In the genomic region with DNA sequence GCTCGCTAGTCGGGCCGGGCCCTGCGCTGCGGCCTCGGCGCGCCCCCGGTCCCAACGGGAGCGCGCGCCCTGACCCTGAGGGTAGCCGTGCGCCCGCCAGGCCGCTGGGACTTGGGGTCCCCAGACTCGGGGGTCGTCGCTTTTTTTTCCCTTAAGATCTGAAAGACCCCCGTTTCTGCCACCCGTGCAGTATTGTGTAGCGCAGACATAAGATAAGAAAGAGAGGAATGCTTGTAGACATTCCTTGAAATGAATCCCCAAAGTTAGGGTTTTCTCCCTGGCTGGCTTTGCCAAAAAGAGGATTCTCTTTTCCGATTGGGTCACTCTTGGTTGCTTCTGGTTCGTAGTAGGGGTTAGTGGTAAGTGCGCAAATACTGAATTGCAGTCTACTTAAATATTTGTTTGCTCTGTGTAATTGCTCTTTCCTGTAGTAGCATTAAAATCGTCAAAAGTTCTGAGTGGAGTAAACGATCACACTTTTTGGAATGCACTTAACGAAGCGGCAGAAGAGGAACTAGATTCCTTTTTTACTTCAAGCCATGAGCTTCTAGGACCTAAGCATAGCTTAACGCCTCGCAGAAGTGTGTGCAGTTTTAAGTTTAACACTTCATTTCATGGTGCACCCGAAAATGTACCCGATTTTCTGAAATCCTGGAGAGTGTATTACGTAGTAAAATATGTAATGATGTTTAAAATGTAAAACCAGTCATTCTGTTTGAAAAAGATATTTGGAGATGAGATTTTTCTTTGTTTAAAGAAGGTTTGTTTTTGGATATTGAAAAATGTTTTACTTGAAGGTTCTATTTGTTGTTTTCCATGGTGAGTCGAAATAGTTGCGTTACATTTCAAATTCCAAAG, we compare ENCODE assay signal across 8 cellular contexts. TPM values are rescaled to one million over a fixed set of nuclear protein-coding genes. Genes with fewer than 3 reads are reported as not detected.
DNase-seq lines count a peak whose midpoint lies in the region; ATAC-seq, FAIRE-seq and TF ChIP-seq lines count a peak whose summit lies in the region.

No MANE protein-coding gene starts in this region.

- POLR2A ChIA-PET in A549 (lab: Yijun Ruan, JAX), result interaction anchor here (2.4 kb wide), 1 partner anchor 241 kb away, joined by 10 read pairs; no protein-coding TSS in a partner anchor

- H3K27ac ChIP-seq in A549, result peak overlapping the region; percentile 98 to 99

- no peaks in the 10 kb centered on the region for H3K9me3 ChIP-seq in A549

- TF ChIP-seq EP300 in A549 (IDR thresholded peaks at IDR 0.05), result no peak

- no peak for TF ChIP-seq CTCF in A549 (IDR thresholded peaks at IDR 0.05)
- no peak for TF ChIP-seq CTCF in GM12864 (IDR thresholded peaks at IDR 0.05; ENCODE audit: low read depth, low read length, missing control alignments)

- no peaks in the 10 kb centered on the region for H3K9me3 Mint-ChIP-seq in effector memory CD8-positive, alpha-beta T cell

- no peak for FAIRE-seq in A549 (lab: Jason Lieb, UNC)
- FAIRE-seq in RCC 7860 (lab: Jason Lieb, UNC), result peak; percentile 15

- peak in 1 of 2 experiments; percentile 9 for DNase-seq in A549 (ENCODE audit: low read depth in 1 of 2, low spot score in 1 of 2)
- DNase-seq in GM12864 (ENCODE audit: low read depth), result no peak
- DNase-seq in RCC 7860 (ENCODE audit: low spot score), result peak; percentile 11
- DNase-seq in effector memory CD8-positive, alpha-beta T cell, result no peak
- DNase-seq in myocyte (ENCODE audit: low read depth), result peak; percentile 46
- DNase-seq in NK-92 treated with Interleukin-12 subunit alpha and Interleukin-12 subunit beta, amount 100 ng/mL, for 24 hours (lab: John Stamatoyannopoulos, UW), result no peak

- peak overlapping the region; percentile 84 to 93 for H3K27ac Mint-ChIP-seq in effector memory CD8-positive, alpha-beta T cell

- ATAC-seq in A549, result peak in 1 of 2 experiments; percentile 1; a peak in 2 of 6 replicates
- peak; percentile 38 for ATAC-seq in HG03064 (IDR thresholded peaks at IDR 0.05; ENCODE audit: low read depth, unreplicated experiment)
- ATAC-seq in effector memory CD8-positive, alpha-beta T cell (replicated peaks), result no peak
- ATAC-seq in GM19452 (IDR thresholded peaks at IDR 0.05; ENCODE audit: unreplicated experiment), result no peak

- peak overlapping the region; percentile 88 to 91 for H3K4me3 Mint-ChIP-seq in effector memory CD8-positive, alpha-beta T cell

- no peak for TF ChIP-seq POLR2A in A549 (IDR thresholded peaks at IDR 0.05; ENCODE audit: low read length)

- H3K4me3 ChIP-seq in A549 (peak overlapping the region; percentile 78), GM12864 (ENCODE audit: low read depth, low read length) (peak overlapping the region; percentile 93)

- peak overlapping the region; percentile 93 for H3K4me2 ChIP-seq in A549

- H3K4me1 ChIP-seq in A549, result peaks cover 52% of the 10 kb centered on the region

- WGBS in A549 (ENCODE audit: missing lambda C conversion rate), result 6% methylated on average over 29 of the region's 37 CpGs

- CTCF ChIA-PET in A549 (lab: Yijun Ruan, JAX), result interaction anchor here (1.2 kb wide), 1 partner anchor 266 kb away, joined by 4 read pairs; no protein-coding TSS in a partner anchor

- no peak for TF ChIP-seq RAD21 in A549 (conservative IDR thresholded peaks at IDR 0.05 in 1 of 2, IDR thresholded peaks at IDR 0.05 in 1 of 2)

- H3K4me1 Mint-ChIP-seq in effector memory CD8-positive, alpha-beta T cell (ENCODE audit: low read depth in 2 of 2), result peaks cover 39 to 57% of the 10 kb centered on the region in 2 donors

- no peaks in the 10 kb centered on the region for H3K27me3 Mint-ChIP-seq in effector memory CD8-positive, alpha-beta T cell

- H3K36me3 Mint-ChIP-seq in effector memory CD8-positive, alpha-beta T cell (ENCODE audit: insufficient read depth), result peaks cover 17% of the 10 kb centered on the region

TF ChIP-seq in A549, 52 proteins besides CTCF, POLR2A, EP300 and RAD21:
- TF ChIP-seq, protein P1, sequence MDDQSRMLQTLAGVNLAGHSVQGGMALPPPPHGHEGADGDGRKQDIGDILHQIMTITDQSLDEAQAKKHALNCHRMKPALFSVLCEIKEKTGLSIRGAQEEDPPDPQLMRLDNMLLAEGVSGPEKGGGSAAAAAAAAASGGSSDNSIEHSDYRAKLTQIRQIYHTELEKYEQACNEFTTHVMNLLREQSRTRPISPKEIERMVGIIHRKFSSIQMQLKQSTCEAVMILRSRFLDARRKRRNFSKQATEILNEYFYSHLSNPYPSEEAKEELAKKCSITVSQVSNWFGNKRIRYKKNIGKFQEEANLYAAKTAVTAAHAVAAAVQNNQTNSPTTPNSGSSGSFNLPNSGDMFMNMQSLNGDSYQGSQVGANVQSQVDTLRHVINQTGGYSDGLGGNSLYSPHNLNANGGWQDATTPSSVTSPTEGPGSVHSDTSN (IDR thresholded peaks at IDR 0.05), result no peak
- TF ChIP-seq HDAC2 (IDR thresholded peaks at IDR 0.05) (no peak), KDM5A (IDR thresholded peaks at IDR 0.05) (0 out of 2 replicates have a peak, but pooled peaks have one; percentile 1), ZSCAN20 (CRISPR knock-in tag; IDR thresholded peaks at IDR 0.05) (no peak), HOXB5 (CRISPR knock-in tag; IDR thresholded peaks at IDR 0.05) (no peak), SREBF2 (IDR thresholded peaks at IDR 0.05) (no peak), PHF8 (IDR thresholded peaks at IDR 0.05; ENCODE audit: borderline replicate concordance, low read depth) (peak; percentile 5; the same call in 1 of the 2 replicates)
- TF ChIP-seq, protein P2, sequence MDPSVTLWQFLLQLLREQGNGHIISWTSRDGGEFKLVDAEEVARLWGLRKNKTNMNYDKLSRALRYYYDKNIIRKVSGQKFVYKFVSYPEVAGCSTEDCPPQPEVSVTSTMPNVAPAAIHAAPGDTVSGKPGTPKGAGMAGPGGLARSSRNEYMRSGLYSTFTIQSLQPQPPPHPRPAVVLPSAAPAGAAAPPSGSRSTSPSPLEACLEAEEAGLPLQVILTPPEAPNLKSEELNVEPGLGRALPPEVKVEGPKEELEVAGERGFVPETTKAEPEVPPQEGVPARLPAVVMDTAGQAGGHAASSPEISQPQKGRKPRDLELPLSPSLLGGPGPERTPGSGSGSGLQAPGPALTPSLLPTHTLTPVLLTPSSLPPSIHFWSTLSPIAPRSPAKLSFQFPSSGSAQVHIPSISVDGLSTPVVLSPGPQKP (IDR thresholded peaks at IDR 0.05; ENCODE audit: low read depth, low read length), result no peak
- TF ChIP-seq, protein P3, sequence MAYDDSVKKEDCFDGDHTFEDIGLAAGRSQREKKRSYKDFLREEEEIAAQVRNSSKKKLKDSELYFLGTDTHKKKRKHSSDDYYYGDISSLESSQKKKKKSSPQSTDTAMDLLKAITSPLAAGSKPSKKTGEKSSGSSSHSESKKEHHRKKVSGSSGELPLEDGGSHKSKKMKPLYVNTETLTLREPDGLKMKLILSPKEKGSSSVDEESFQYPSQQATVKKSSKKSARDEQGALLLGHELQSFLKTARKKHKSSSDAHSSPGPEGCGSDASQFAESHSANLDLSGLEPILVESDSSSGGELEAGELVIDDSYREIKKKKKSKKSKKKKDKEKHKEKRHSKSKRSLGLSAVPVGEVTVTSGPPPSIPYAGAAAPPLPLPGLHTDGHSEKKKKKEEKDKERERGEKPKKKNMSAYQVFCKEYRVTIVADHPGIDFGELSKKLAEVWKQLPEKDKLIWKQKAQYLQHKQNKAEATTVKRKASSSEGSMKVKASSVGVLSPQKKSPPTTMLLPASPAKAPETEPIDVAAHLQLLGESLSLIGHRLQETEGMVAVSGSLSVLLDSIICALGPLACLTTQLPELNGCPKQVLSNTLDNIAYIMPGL (CRISPR knock-in tag; IDR thresholded peaks at IDR 0.05; ENCODE audit: borderline replicate concordance), result no peak
TF ChIP-seq in A549: peak in this region for 2.

RNA-seq across cellular contexts. Expression of a gene that starts 1.3 kb away (rescaled TPM):
- polyA plus RNA-seq in A549 (2011; rRNA removed), result 59.3 and 70.6 TPM in 2 replicates
- polyA plus RNA-seq in A549 (2012; cell fraction: cytosol; rRNA removed), result 31.7 and 34.0 TPM in 2 replicates
- 19.2 and 29.9 TPM in 2 replicates for polyA plus RNA-seq in A549 (2012; cell fraction: nucleus; rRNA removed)
- polyA plus RNA-seq in A549 (2017; fragmentation: RNase III; extraction: RNeasy Plus Mini Kit Qiagen cat#74134 plus additional on column Dnase treatment), result 55.1 to 57.9 TPM (median 56.8 TPM) in 3 replicates
- polyA minus RNA-seq in A549 (2011; rRNA and poly(A)+ RNA removed), result 40.7 and 48.0 TPM in 2 replicates
- total RNA-seq in myocyte, result 65.5 and 75.3 TPM in 2 replicates
- polyA plus RNA-seq in myocyte (2012), result 34.3 TPM

Comparison
In these comparisons a context has a peak if more than half of its experiments do, and no peak if none do; other contexts are left out.
1. DNase-seq: peak in RCC 7860 (single experiment) and myocyte (single experiment); none in GM12864 (single experiment), effector memory CD8-positive, alpha-beta T cell (0 of 3) and NK-92 treated with Interleukin-12 subunit alpha and Interleukin-12 subunit beta, amount 100 ng/mL, for 24 hours (single experiment).